Comparison of ENCODE assay signal across 8 cellular contexts in the genomic region with DNA sequence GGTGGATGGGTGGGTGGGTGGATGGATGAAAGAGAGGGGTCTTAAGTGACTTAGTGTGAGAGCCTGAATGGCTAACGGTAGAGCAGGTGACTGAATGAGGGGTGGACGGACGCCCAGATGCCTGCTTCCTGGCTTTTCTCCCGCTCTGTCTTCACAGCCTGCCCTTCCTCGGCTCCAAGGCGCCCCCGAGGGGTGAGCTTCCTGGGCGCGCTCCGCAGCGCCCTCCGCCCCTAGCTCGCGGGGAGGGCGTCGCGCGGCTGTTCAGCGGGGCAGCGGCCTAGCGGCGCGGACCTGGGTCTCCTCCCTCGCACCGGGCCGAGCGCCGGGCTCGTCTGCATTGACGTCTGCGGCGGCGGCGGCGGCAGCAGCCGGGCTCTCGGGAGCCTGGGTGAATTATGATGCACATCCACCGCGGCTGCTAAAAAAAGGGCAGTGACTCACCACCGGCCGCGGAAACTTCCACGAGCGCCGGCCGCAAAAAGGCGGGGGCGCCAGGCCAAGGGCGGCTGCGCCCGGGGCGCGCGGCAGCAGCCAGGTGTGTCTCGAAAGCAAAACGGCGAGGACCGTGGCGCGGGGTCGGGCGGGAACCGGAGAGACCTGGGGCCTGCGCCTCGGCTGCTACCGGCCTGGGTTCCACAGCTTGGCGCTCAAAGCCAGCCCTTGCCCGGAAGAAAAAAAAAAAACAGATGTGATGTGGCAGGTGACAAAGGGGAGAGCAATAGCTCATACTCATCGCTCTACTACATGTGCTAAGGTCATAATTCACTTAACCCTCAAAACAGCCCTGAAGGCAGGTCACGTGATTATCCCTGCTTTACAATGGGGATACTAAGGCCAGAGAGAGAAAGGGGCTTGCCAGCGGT.
A peak's percentile ranks its signal among the peaks of the same experiment; 100 is the strongest.
DNase-seq lines count a peak whose midpoint lies in the region; ATAC-seq and TF ChIP-seq lines count a peak whose summit lies in the region.

No MANE protein-coding gene starts in this region.

- H3K4me3 ChIP-seq in duodenal mucosa (ENCODE audit: low read depth in 1 of 2, low read length in 2 of 2) (peak overlapping the region; percentile 48 to 55), lower lobe of right lung (peak overlapping the region; percentile 49)

- ATAC-seq in HG02678 (IDR thresholded peaks at IDR 0.05; ENCODE audit: unreplicated experiment): peak; percentile 85
- ATAC-seq in activated CD8-positive, alpha-beta T cell treated with anti-CD3 and anti-CD28 coated beads for 36 hours: peak; percentile 94
- peak; percentile 91 to 95 for ATAC-seq in lower lobe of right lung

- H3K4me1 Mint-ChIP-seq in activated CD8-positive, alpha-beta T cell treated with anti-CD3 and anti-CD28 coated beads for 36 hours (ENCODE audit: low read depth): peaks cover 18% of the 10 kb centered on the region

- H3K4me1 ChIP-seq in duodenal mucosa (ENCODE audit: control insufficient read depth in 1 of 2, insufficient read depth in 2 of 2, low read length in 2 of 2) (peaks cover 0 to 4% of the 10 kb centered on the region in 2 donors), lower lobe of right lung (peaks cover 9% of the 10 kb centered on the region)

- H3K27me3 Mint-ChIP-seq in activated CD8-positive, alpha-beta T cell treated with anti-CD3 and anti-CD28 coated beads for 36 hours: peaks cover 27% of the 10 kb centered on the region

- no peak for TF ChIP-seq CTCF in activated CD8-positive, alpha-beta T cell treated with anti-CD3 and anti-CD28 coated beads for 36 hours (IDR thresholded peaks at IDR 0.05)
- peak; percentile 13 for TF ChIP-seq CTCF in lower lobe of right lung (IDR thresholded peaks at IDR 0.05)

- no peak overlapping the region for H3K9ac ChIP-seq in duodenal mucosa (ENCODE audit: low read depth in 1 of 2, low read length in 2 of 2)

- H3K9me3 Mint-ChIP-seq in activated CD8-positive, alpha-beta T cell treated with anti-CD3 and anti-CD28 coated beads for 36 hours: no peaks in the 10 kb centered on the region

- H3K27me3 ChIP-seq in duodenal mucosa (ENCODE audit: control insufficient read depth in 1 of 2, insufficient read depth in 2 of 2, low read length in 2 of 2) (peaks cover 11 to 19% of the 10 kb centered on the region in 2 donors), lower lobe of right lung (ENCODE audit: low read depth) (peaks cover 5% of the 10 kb centered on the region)

- H3K36me3 ChIP-seq in duodenal mucosa (ENCODE audit: control insufficient read depth in 1 of 2, insufficient read depth in 2 of 2, low read length in 2 of 2) (no peaks in the 10 kb centered on the region), lower lobe of right lung (no peaks in the 10 kb centered on the region)

- no peak overlapping the region for H3K27ac ChIP-seq in duodenal mucosa (ENCODE audit: low read depth, low read length)
- H3K27ac ChIP-seq in lower lobe of right lung: peak overlapping the region; percentile 58

- H3K9me3 ChIP-seq in duodenal mucosa (ENCODE audit: control insufficient read depth in 1 of 2, low read length in 2 of 2): no peaks in the 10 kb centered on the region
- no peaks in the 10 kb centered on the region for H3K9me3 ChIP-seq in lower lobe of right lung

- CTCF ChIA-PET in activated CD8-positive, alpha-beta T cell treated with anti-CD3 and anti-CD28 coated beads for 36 hours (lab: Charles Lee): interaction anchor here (1.0 kb wide), 1 partner anchor 332 kb away, joined by 3 read pairs; no protein-coding TSS in a partner anchor

- POLR2A ChIA-PET in activated CD8-positive, alpha-beta T cell treated with anti-CD3 and anti-CD28 coated beads for 36 hours (lab: Charles Lee): interaction anchor here (1.0 to 1.3 kb wide), 2 partner anchors 146 to 236 kb away, joined by 3 to 4 read pairs; partner anchors contain the start of gene TTC1

- H3K36me3 Mint-ChIP-seq in activated CD8-positive, alpha-beta T cell treated with anti-CD3 and anti-CD28 coated beads for 36 hours (ENCODE audit: low read depth): no peaks in the 10 kb centered on the region

- peak overlapping the region; percentile 46 for H3K4me3 Mint-ChIP-seq in activated CD8-positive, alpha-beta T cell treated with anti-CD3 and anti-CD28 coated beads for 36 hours

- intact Hi-C loops in activated CD8-positive, alpha-beta T cell treated with anti-CD3 and anti-CD28 coated beads for 36 hours (cut with micrococcal nuclease): no loop called here
- intact Hi-C loops in lower lobe of right lung (cut with DNase I): no loop called here

- DNase-seq in NCI-H2081 (lab: John Stamatoyannopoulos, UW) (peak; percentile 40 to 68), NCI-H2081 treated with DMSO at 0.1 percent for 48 hours (lab: John Stamatoyannopoulos, UW) (no peak), NCI-H1436 treated with DMSO at 0.1 percent for 48 hours (lab: John Stamatoyannopoulos, UW) (peak; percentile 16), lower lobe of right lung (peak; percentile 68)
- peak; percentile 93 for DNase-seq in activated CD8-positive, alpha-beta T cell treated with anti-CD3 and anti-CD28 coated beads for 36 hours
- DNase-seq in stimulated activated CD4-positive, alpha-beta T cell treated with anti-CD3 and anti-CD28 coated beads, Interleukin-4, amount 100 ng/mL, for 48 hours (ENCODE audit: low read depth in 2 of 2): peak; percentile 73 to 79

- H3K27ac Mint-ChIP-seq in activated CD8-positive, alpha-beta T cell treated with anti-CD3 and anti-CD28 coated beads for 36 hours: peak overlapping the region; percentile 75
